ENCODE assay signal across 17 cellular contexts in genomic region chr10:104077282-104078151, GRCh38. TPM values are rescaled to one million over a fixed set of nuclear protein-coding genes. Genes with fewer than 3 reads are reported as not detected.
DNase-seq lines count a peak whose midpoint lies in the region; ATAC-seq and TF ChIP-seq lines count a peak whose summit lies in the region.
"Had no signal": no experiment of that assay in that cellular context is flagged by ENCODE, and none has a peak within 500 bp of the region (broad histone marks: within the 10 kb centered on the region; RNA-seq: fewer than 3 reads in every experiment).

No MANE protein-coding gene starts in this region.

- intact Hi-C loops in sciatic nerve (cut with DNase I): no loop called here

- DNase-seq in COLO668 (lab: John Stamatoyannopoulos, UW; ENCODE audit: unreplicated experiment): peak; percentile 42
- peak; percentile 23 for DNase-seq in HT1080 (ENCODE audit: low read depth)
- peak; percentile 37 for DNase-seq in astrocyte of the hippocampus (ENCODE audit: low read depth, low spot score)
- DNase-seq in medulla oblongata (ENCODE audit: extremely low spot score): peak; percentile 24
- DNase-seq in GM10248 (ENCODE audit: extremely low spot score): no peak
- no peak for DNase-seq in sciatic nerve (ENCODE audit: low spot score)
- no peak for DNase-seq in activated CD8-positive, alpha-beta memory T cell treated with anti-CD3 and anti-CD28 coated beads, Interleukin-2, amount 10 ng/mL, durations not matched to agents 7 days and 5 days
- DNase-seq in NCI-H2171 (lab: John Stamatoyannopoulos, UW): no peak
- DNase-seq: DMS 273 treated with DMSO at 0.1 percent for 48 hours; effector CD4-positive, alpha-beta T cell; islet precursor cell; naive B cell; NCI-H226; sigmoid colon; stimulated activated naive CD4-positive, alpha-beta T cell treated with Interleukin-2 at 50 U/mL for 16 hours; T-helper 9 cell had no signal

- POLR2A ChIA-PET in GM10248 (lab: Yijun Ruan, JAX): no interaction called here

- H3K27ac Mint-ChIP-seq in activated CD8-positive, alpha-beta memory T cell treated with anti-CD3 and anti-CD28 coated beads, Interleukin-2, amount 10 ng/mL, durations not matched to agents 7 days and 5 days: no peak overlapping the region
- H3K27ac Mint-ChIP-seq: activated T-helper 2 cell treated with anti-CD3 and anti-CD28 coated beads, Interferon-gamma antibody, Interleukin-2, Interleukin-4, amounts not matched to agents 10 μg/mL and 5 μg/mL and 100 μg/mL, durations not matched to agents 14 hours and 24 hours and 36 hours; naive B cell had no signal

- ATAC-seq in sciatic nerve: no peak
- ATAC-seq in activated CD8-positive, alpha-beta memory T cell treated with anti-CD3 and anti-CD28 coated beads, Interleukin-2, amount 10 ng/mL, durations not matched to agents 7 days and 5 days: no peak

- peaks cover 3% of the 10 kb centered on the region for H3K4me1 Mint-ChIP-seq in activated CD8-positive, alpha-beta memory T cell treated with anti-CD3 and anti-CD28 coated beads, Interleukin-2, amount 10 ng/mL, durations not matched to agents 7 days and 5 days
- H3K4me1 Mint-ChIP-seq: naive B cell had no signal

- H3K9me3 Mint-ChIP-seq in activated CD8-positive, alpha-beta memory T cell treated with anti-CD3 and anti-CD28 coated beads, Interleukin-2, amount 10 ng/mL, durations not matched to agents 7 days and 5 days (ENCODE audit: low read depth): no peaks in the 10 kb centered on the region
- H3K9me3 Mint-ChIP-seq: activated T-helper 2 cell treated with anti-CD3 and anti-CD28 coated beads, Interferon-gamma antibody, Interleukin-2, Interleukin-4, amounts not matched to agents 10 μg/mL and 5 μg/mL and 100 μg/mL, durations not matched to agents 14 hours and 24 hours and 36 hours; naive B cell had no signal

- no peak overlapping the region for H3K4me3 Mint-ChIP-seq in activated CD8-positive, alpha-beta memory T cell treated with anti-CD3 and anti-CD28 coated beads, Interleukin-2, amount 10 ng/mL, durations not matched to agents 7 days and 5 days
- H3K4me3 Mint-ChIP-seq: naive B cell had no signal

- CTCF ChIA-PET in GM10248 (lab: Yijun Ruan, JAX): interaction anchor here (1.1 to 1.6 kb wide), 2 partner anchors 190 to 219 kb away, joined by 3 to 4 read pairs; no protein-coding TSS in a partner anchor
- CTCF ChIA-PET in activated CD8-positive, alpha-beta memory T cell treated with anti-CD3 and anti-CD28 coated beads, Interleukin-2, amount 10 ng/mL, durations not matched to agents 7 days and 5 days (lab: Charles Lee): interaction anchor here (1.4 to 5.2 kb wide), 4 partner anchors 12 to 192 kb away, joined by 3 to 28 read pairs (median 6); no protein-coding TSS in a partner anchor

- no peak for TF ChIP-seq CTCF in GM10248 (IDR thresholded peaks at IDR 0.05; ENCODE audit: control extremely low read depth, extremely low read depth, low read depth, missing control alignments)

- no peaks in the 10 kb centered on the region for H3K27me3 Mint-ChIP-seq in activated CD8-positive, alpha-beta memory T cell treated with anti-CD3 and anti-CD28 coated beads, Interleukin-2, amount 10 ng/mL, durations not matched to agents 7 days and 5 days

- H3K36me3 Mint-ChIP-seq in activated CD8-positive, alpha-beta memory T cell treated with anti-CD3 and anti-CD28 coated beads, Interleukin-2, amount 10 ng/mL, durations not matched to agents 7 days and 5 days: no peaks in the 10 kb centered on the region
- H3K36me3 Mint-ChIP-seq: naive B cell had no signal

RNA-seq across cellular contexts. Expression of gene COL17A1, which starts 8.2 kb away (rescaled TPM):
- total RNA-seq in HT1080 (2014; rRNA removed; shearing (Covaris generic)): 14.2 and 17.7 TPM in 2 replicates
- polyA plus RNA-seq in HT1080 (2015; cell fraction: cytosol; rRNA removed): 9.4 and 10.8 TPM in 2 replicates
- 33.2 and 35.9 TPM in 2 replicates for polyA plus RNA-seq in HT1080 (2015; cell fraction: nucleus; rRNA removed)
- 0.45 TPM for total RNA-seq in sciatic nerve
- total RNA-seq in activated CD8-positive, alpha-beta memory T cell treated with anti-CD3 and anti-CD28 coated beads, Interleukin-2, amount 10 ng/mL, durations not matched to agents 7 days and 5 days: not detected
- total RNA-seq: activated T-helper 2 cell treated with anti-CD3 and anti-CD28 coated beads, Interferon-gamma antibody, Interleukin-2, Interleukin-4, amounts not matched to agents 10 μg/mL and 5 μg/mL and 100 μg/mL, durations not matched to agents 14 hours and 24 hours and 36 hours; sigmoid colon had no signal

RNA-seq across cellular contexts. Expression of gene SFR1, which starts 44.5 kb away (rescaled TPM):
- total RNA-seq in HT1080 (2014; rRNA removed; shearing (Covaris generic)): 16.3 and 17.3 TPM in 2 replicates
- polyA plus RNA-seq in HT1080 (2015; cell fraction: cytosol; rRNA removed): 23.8 and 26.4 TPM in 2 replicates
- polyA plus RNA-seq in HT1080 (2015; cell fraction: nucleus; rRNA removed): 22.2 and 25.8 TPM in 2 replicates
- total RNA-seq in sciatic nerve: 7.8 TPM
- 10 to 100 TPM; 14.9 to 17.4 TPM for total RNA-seq in activated CD8-positive, alpha-beta memory T cell treated with anti-CD3 and anti-CD28 coated beads, Interleukin-2, amount 10 ng/mL, durations not matched to agents 7 days and 5 days

Comparison
In these comparisons a context has a peak if more than half of its experiments do, and no peak if none do; other contexts are left out.
1. DNase-seq: peak in COLO668 (single experiment), HT1080 (single experiment), astrocyte of the hippocampus (single experiment) and medulla oblongata (single experiment); none in GM10248 (single experiment), sciatic nerve (single experiment), activated CD8-positive, alpha-beta memory T cell treated with anti-CD3 and anti-CD28 coated beads, Interleukin-2, amount 10 ng/mL, durations not matched to agents 7 days and 5 days (single experiment) and NCI-H2171 (single experiment).
2. RNA of gene COL17A1, which starts 8.2 kb away (total RNA-seq): 14.2 to 17.7 TPM in HT1080; 0.45 TPM in sciatic nerve (single experiment) and not detected in activated CD8-positive, alpha-beta memory T cell treated with anti-CD3 and anti-CD28 coated beads, Interleukin-2, amount 10 ng/mL, durations not matched to agents 7 days and 5 days; every median in the first group is over 10 times any median in the second.